Comparison of ENCODE assay signal across 8 cellular contexts in genomic region chr6:39114707-39115599, GRCh38. TPM values are rescaled to one million over a fixed set of nuclear protein-coding genes. Genes with fewer than 3 reads are reported as not detected.
DNase-seq lines count a peak whose midpoint lies in the region; ATAC-seq and TF ChIP-seq lines count a peak whose summit lies in the region.

TSS of gene SAYSD1 (minus strand) at chr6:39115186. CDS start at chr6:39115089, 97 bp downstream.

- no peaks in the 10 kb centered on the region for H3K36me3 ChIP-seq in prostate gland

- intact Hi-C loops in left ventricle myocardium superior (cut with micrococcal nuclease), result no loop called here
- intact Hi-C loops in prostate gland (cut with DNase I), result no loop called here

- 1% methylated on average over 32 of the region's 68 CpGs for WGBS in prostate gland

- no peaks in the 10 kb centered on the region for H3K27me3 ChIP-seq in prostate gland (replicated peaks; ENCODE audit: insufficient read depth)

- peak within 1 kb of the TSS; percentile 96 for H3K27ac Mint-ChIP-seq in T-helper 17 cell

- DNase-seq in NCI-H1694 (lab: John Stamatoyannopoulos, UW), result peak; percentile 60
- peak; percentile 85 to 90 (median 89) for DNase-seq in T-helper 17 cell
- DNase-seq in left ventricle myocardium superior, result peak; percentile 97
- DNase-seq in prostate gland (ENCODE audit: low spot score), result peak; percentile 88
- peak; percentile 91 for DNase-seq in ureter (ENCODE audit: low spot score)

- peak within 1 kb of the TSS; percentile 96 for H3K4me3 Mint-ChIP-seq in T-helper 17 cell

- H3K4me3 ChIP-seq in prostate gland, result peak within 1 kb of the TSS; percentile 66 to 73

- H3K9me3 ChIP-seq in T-helper 17 cell (ENCODE audit: control insufficient read depth, low read length, poor library complexity, severe bottlenecking) (no peaks in the 10 kb centered on the region), prostate gland (no peaks in the 10 kb centered on the region)

- H3K4me1 ChIP-seq in prostate gland (replicated peaks), result no peaks in the 10 kb centered on the region

- no peaks in the 10 kb centered on the region for H3K27me3 Mint-ChIP-seq in T-helper 17 cell

- TF ChIP-seq POLR2A in prostate gland (IDR thresholded peaks at IDR 0.05), result peak; percentile 50

- peak; percentile 73 for ATAC-seq in GM18499 (IDR thresholded peaks at IDR 0.05; ENCODE audit: insufficient read depth, unreplicated experiment)
- peak; percentile 91 for ATAC-seq in HG02885 (IDR thresholded peaks at IDR 0.05; ENCODE audit: poor library complexity, unreplicated experiment)
- peak; percentile 90 for ATAC-seq in T-helper 17 cell
- peak; percentile 99 for ATAC-seq in left ventricle myocardium superior

- H3K27ac ChIP-seq in angular gyrus (ENCODE audit: low read depth, low read length), result peak within 1 kb of the TSS; percentile 91
- H3K27ac ChIP-seq in prostate gland, result peak within 1 kb of the TSS; percentile 92 to 98

- H3K4me1 Mint-ChIP-seq in T-helper 17 cell, result peaks cover 38% of the 10 kb centered on the region

- TF ChIP-seq CTCF in prostate gland (IDR thresholded peaks at IDR 0.05), result peak in 2 of 4 experiments; percentile 2 to 13

- peaks cover 3% of the 10 kb centered on the region for H3K36me3 Mint-ChIP-seq in T-helper 17 cell (ENCODE audit: low read depth)

RNA-seq across cellular contexts. Expression of gene SAYSD1, which starts in this region (rescaled TPM):
- total RNA-seq in T-helper 17 cell (10 to 100 TPM; 12.1 to 16.0 TPM), left ventricle myocardium superior (12.0 TPM), prostate gland (10 to 100 TPM; 23.8 to 25.4 TPM), ureter (19.3 TPM)

Comparison
In these comparisons a context has a peak if more than half of its experiments do, and no peak if none do; other contexts are left out.
1. Peak in every context shown above with its lines: DNase-seq, ATAC-seq, H3K4me3 ChIP-seq and H3K27ac ChIP-seq.